In genomic region chr6:158366363-158366762, GRCh38 we compare ENCODE assay signal across 1 cellular context.
A peak's percentile ranks its signal among the peaks of the same experiment; 100 is the strongest.
TF ChIP-seq lines count a peak whose summit lies in the region.

No MANE protein-coding gene starts in this region.

TF ChIP-seq in K562, 482 proteins besides CTCF, POLR2A, EP300 and RAD21 (continues in another document):
- TF ChIP-seq, protein P1, sequence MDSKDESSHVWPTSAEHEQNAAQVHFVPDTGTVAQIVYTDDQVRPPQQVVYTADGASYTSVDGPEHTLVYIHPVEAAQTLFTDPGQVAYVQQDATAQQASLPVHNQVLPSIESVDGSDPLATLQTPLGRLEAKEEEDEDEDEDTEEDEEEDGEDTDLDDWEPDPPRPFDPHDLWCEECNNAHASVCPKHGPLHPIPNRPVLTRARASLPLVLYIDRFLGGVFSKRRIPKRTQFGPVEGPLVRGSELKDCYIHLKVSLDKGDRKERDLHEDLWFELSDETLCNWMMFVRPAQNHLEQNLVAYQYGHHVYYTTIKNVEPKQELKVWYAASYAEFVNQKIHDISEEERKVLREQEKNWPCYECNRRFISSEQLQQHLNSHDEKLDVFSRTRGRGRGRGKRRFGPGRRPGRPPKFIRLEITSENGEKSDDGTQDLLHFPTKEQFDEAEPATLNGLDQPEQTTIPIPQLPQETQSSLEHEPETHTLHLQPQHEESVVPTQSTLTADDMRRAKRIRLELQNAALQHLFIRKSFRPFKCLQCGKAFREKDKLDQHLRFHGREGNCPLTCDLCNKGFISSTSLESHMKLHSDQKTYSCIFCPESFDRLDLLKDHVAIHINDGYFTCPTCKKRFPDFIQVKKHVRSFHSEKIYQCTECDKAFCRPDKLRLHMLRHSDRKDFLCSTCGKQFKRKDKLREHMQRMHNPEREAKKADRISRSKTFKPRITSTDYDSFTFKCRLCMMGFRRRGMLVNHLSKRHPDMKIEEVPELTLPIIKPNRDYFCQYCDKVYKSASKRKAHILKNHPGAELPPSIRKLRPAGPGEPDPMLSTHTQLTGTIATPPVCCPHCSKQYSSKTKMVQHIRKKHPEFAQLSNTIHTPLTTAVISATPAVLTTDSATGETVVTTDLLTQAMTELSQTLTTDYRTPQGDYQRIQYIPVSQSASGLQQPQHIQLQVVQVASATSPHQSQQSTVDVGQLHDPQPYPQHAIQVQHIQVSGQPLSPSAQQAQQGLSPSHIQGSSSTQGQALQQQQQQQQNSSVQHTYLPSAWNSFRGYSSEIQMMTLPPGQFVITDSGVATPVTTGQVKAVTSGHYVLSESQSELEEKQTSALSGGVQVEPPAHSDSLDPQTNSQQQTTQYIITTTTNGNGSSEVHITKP (IDR thresholded peaks at IDR 0.05; ENCODE audit: partially characterized antibody), result peak; percentile 4
- TF ChIP-seq, protein P2, sequence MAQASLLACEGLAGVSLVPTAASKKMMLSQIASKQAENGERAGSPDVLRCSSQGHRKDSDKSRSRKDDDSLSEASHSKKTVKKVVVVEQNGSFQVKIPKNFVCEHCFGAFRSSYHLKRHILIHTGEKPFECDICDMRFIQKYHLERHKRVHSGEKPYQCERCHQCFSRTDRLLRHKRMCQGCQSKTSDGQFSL (CRISPR knock-in tag; IDR thresholded peaks at IDR 0.05), result no peak
- TF ChIP-seq, protein P2 (tag; IDR thresholded peaks at IDR 0.05), result no peak
- TF ChIP-seq NFRKB (IDR thresholded peaks at IDR 0.05; ENCODE audit: low read depth) (peak; percentile 78; the same call in 1 of the 2 replicates), MYNN (IDR thresholded peaks at IDR 0.05) (no peak), MYNN (CRISPR knock-in tag; IDR thresholded peaks at IDR 0.05) (no peak), TRIM24 (IDR thresholded peaks at IDR 0.05) (peak in 1 of 2 experiments; percentile 60; a peak in 1 of 4 replicates), PRMT5 (CRISPR knock-in tag; IDR thresholded peaks at IDR 0.05) (no peak), HNRNPLL (IDR thresholded peaks at IDR 0.05; ENCODE audit: low read depth, low read length, poor library complexity, severe bottlenecking) (no peak), ZBTB9 (CRISPR knock-in tag; IDR thresholded peaks at IDR 0.05) (no peak), NR2C1 (IDR thresholded peaks at IDR 0.05) (no peak), NR2C1 (tag; IDR thresholded peaks at IDR 0.05) (peak; percentile 69; the same call in 1 of the 2 replicates), FOXK2 (conservative IDR thresholded peaks at IDR 0.05 in 1 of 2, IDR thresholded peaks at IDR 0.05 in 1 of 2; ENCODE audit: low read depth in 2 of 2) (peak; percentile 86 to 96), MLX (CRISPR knock-in tag; conservative IDR thresholded peaks at IDR 0.05) (no peak), MYC (IDR thresholded peaks at IDR 0.05; ENCODE audit: low read depth, low read length) (0 out of 2 replicates have a peak, but pooled peaks have one; percentile 27), MYC (CRISPR knock-in tag; IDR thresholded peaks at IDR 0.05; ENCODE audit: borderline replicate concordance, low read depth) (no peak), CHD1 (IDR thresholded peaks at IDR 0.05; ENCODE audit: low read length) (no peak), CC2D1A (IDR thresholded peaks at IDR 0.05) (no peak), ARID1B (IDR thresholded peaks at IDR 0.05) (peak; percentile 67; the same call in 1 of the 2 replicates), CBX5 (IDR thresholded peaks at IDR 0.05; ENCODE audit: borderline replicate concordance, low read depth) (0 out of 2 replicates have a peak, but pooled peaks have one; percentile 18), ZBTB17 (CRISPR knock-in tag; IDR thresholded peaks at IDR 0.05) (peak; percentile 77; the same call in 1 of the 2 replicates), HMG20A (CRISPR knock-in tag; conservative IDR thresholded peaks at IDR 0.05) (no peak), ZEB2 (IDR thresholded peaks at IDR 0.05) (no peak), ZNF324 (CRISPR knock-in tag; IDR thresholded peaks at IDR 0.05) (no peak), GABPB2 (CRISPR knock-in tag; conservative IDR thresholded peaks at IDR 0.05) (0 out of 2 replicates have a peak, but pooled peaks have one; percentile 25), HCFC1 (IDR thresholded peaks at IDR 0.05; ENCODE audit: low read depth, low read length) (no peak), ZNF316 (IDR thresholded peaks at IDR 0.05) (peak; percentile 83), ZNF212 (CRISPR knock-in tag; IDR thresholded peaks at IDR 0.05) (no peak), ZNF239 (CRISPR knock-in tag; IDR thresholded peaks at IDR 0.05) (peak; percentile 38; the same call in 1 of the 2 replicates), DMBX1 (CRISPR knock-in tag; IDR thresholded peaks at IDR 0.05; ENCODE audit: borderline replicate concordance) (peak; percentile 86), ZFP36 (IDR thresholded peaks at IDR 0.05; ENCODE audit: low read depth, low read length, partially characterized antibody) (peak; percentile 72), NEUROD1 (IDR thresholded peaks at IDR 0.05; ENCODE audit: borderline replicate concordance, low read depth, low read length, partially characterized antibody) (peak; percentile 43), ERF (CRISPR knock-in tag; IDR thresholded peaks at IDR 0.05) (0 out of 2 replicates have a peak, but pooled peaks have one; percentile 46), NFE2 (IDR thresholded peaks at IDR 0.05; ENCODE audit: low read depth) (peak; percentile 97), ZNF146 (CRISPR knock-in tag; IDR thresholded peaks at IDR 0.05; ENCODE audit: unreplicated experiment) (no peak), ZNF589 (CRISPR knock-in tag; IDR thresholded peaks at IDR 0.05; ENCODE audit: low read depth) (no peak), SIN3A (IDR thresholded peaks at IDR 0.05; ENCODE audit: borderline replicate concordance in 2 of 2, control insufficient read depth in 1 of 2, low read depth in 2 of 2, low read length in 2 of 2) (no peak), MTA3 (IDR thresholded peaks at IDR 0.05; ENCODE audit: borderline replicate concordance) (0 out of 2 replicates have a peak, but pooled peaks have one; percentile 78), ZNF175 (CRISPR knock-in tag; IDR thresholded peaks at IDR 0.05; ENCODE audit: low read depth) (peak; percentile 38; the same call in 1 of the 2 replicates), CREM (IDR thresholded peaks at IDR 0.05; ENCODE audit: low read depth) (peak; percentile 84), SP1 (CRISPR knock-in tag; IDR thresholded peaks at IDR 0.05) (no peak; the same call in 1 of the 2 replicates), GABPA (tag; conservative IDR thresholded peaks at IDR 0.05; ENCODE audit: low read depth) (peak; percentile 46; the same call in 1 of the 2 replicates), COPS2 (conservative IDR thresholded peaks at IDR 0.05) (no peak), NR2C2 (CRISPR knock-in tag; IDR thresholded peaks at IDR 0.05) (no peak), NR2C2 (tag; IDR thresholded peaks at IDR 0.05) (peak; percentile 56; the same call in 1 of the 2 replicates), ZKSCAN8 (CRISPR knock-in tag; IDR thresholded peaks at IDR 0.05) (peak; percentile 55; the same call in 1 of the 2 replicates), SMARCA5 (IDR thresholded peaks at IDR 0.05) (peak; percentile 32; the same call in 1 of the 2 replicates), ZNF23 (CRISPR knock-in tag; IDR thresholded peaks at IDR 0.05) (no peak), NONO (IDR thresholded peaks at IDR 0.05; ENCODE audit: low read depth in 2 of 2, low read length in 1 of 2) (no peak), ASH1L (IDR thresholded peaks at IDR 0.05; ENCODE audit: borderline replicate concordance, low read depth, partially characterized antibody) (no peak), ZNF444 (CRISPR knock-in tag; IDR thresholded peaks at IDR 0.05) (peak; percentile 40; the same call in 1 of the 2 replicates)
- TF ChIP-seq, protein P3, sequence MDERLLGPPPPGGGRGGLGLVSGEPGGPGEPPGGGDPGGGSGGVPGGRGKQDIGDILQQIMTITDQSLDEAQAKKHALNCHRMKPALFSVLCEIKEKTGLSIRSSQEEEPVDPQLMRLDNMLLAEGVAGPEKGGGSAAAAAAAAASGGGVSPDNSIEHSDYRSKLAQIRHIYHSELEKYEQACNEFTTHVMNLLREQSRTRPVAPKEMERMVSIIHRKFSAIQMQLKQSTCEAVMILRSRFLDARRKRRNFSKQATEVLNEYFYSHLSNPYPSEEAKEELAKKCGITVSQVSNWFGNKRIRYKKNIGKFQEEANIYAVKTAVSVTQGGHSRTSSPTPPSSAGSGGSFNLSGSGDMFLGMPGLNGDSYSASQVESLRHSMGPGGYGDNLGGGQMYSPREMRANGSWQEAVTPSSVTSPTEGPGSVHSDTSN (CRISPR knock-in tag; IDR thresholded peaks at IDR 0.05; ENCODE audit: low read depth), result no peak
- TF ChIP-seq, protein P3 (tag; conservative IDR thresholded peaks at IDR 0.05; ENCODE audit: low read depth), result no peak
- TF ChIP-seq, protein P4, sequence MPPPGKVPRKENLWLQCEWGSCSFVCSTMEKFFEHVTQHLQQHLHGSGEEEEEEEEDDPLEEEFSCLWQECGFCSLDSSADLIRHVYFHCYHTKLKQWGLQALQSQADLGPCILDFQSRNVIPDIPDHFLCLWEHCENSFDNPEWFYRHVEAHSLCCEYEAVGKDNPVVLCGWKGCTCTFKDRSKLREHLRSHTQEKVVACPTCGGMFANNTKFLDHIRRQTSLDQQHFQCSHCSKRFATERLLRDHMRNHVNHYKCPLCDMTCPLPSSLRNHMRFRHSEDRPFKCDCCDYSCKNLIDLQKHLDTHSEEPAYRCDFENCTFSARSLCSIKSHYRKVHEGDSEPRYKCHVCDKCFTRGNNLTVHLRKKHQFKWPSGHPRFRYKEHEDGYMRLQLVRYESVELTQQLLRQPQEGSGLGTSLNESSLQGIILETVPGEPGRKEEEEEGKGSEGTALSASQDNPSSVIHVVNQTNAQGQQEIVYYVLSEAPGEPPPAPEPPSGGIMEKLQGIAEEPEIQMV (tag; conservative IDR thresholded peaks at IDR 0.05; ENCODE audit: low read depth), result peak; percentile 21; the same call in 1 of the 2 replicates
- TF ChIP-seq, protein P5, sequence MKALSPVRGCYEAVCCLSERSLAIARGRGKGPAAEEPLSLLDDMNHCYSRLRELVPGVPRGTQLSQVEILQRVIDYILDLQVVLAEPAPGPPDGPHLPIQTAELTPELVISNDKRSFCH (CRISPR knock-in tag; IDR thresholded peaks at IDR 0.05), result no peak
- TF ChIP-seq, protein P5 (tag; IDR thresholded peaks at IDR 0.05), result peak; percentile 91
- TF ChIP-seq, protein P6, sequence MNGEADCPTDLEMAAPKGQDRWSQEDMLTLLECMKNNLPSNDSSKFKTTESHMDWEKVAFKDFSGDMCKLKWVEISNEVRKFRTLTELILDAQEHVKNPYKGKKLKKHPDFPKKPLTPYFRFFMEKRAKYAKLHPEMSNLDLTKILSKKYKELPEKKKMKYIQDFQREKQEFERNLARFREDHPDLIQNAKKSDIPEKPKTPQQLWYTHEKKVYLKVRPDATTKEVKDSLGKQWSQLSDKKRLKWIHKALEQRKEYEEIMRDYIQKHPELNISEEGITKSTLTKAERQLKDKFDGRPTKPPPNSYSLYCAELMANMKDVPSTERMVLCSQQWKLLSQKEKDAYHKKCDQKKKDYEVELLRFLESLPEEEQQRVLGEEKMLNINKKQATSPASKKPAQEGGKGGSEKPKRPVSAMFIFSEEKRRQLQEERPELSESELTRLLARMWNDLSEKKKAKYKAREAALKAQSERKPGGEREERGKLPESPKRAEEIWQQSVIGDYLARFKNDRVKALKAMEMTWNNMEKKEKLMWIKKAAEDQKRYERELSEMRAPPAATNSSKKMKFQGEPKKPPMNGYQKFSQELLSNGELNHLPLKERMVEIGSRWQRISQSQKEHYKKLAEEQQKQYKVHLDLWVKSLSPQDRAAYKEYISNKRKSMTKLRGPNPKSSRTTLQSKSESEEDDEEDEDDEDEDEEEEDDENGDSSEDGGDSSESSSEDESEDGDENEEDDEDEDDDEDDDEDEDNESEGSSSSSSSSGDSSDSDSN (IDR thresholded peaks at IDR 0.05; ENCODE audit: borderline replicate concordance in 1 of 2, low read depth in 2 of 2, low read length in 2 of 2), result peak in 1 of 2 experiments; percentile 81; a peak in 2 of 4 replicates
- TF ChIP-seq, protein P7, sequence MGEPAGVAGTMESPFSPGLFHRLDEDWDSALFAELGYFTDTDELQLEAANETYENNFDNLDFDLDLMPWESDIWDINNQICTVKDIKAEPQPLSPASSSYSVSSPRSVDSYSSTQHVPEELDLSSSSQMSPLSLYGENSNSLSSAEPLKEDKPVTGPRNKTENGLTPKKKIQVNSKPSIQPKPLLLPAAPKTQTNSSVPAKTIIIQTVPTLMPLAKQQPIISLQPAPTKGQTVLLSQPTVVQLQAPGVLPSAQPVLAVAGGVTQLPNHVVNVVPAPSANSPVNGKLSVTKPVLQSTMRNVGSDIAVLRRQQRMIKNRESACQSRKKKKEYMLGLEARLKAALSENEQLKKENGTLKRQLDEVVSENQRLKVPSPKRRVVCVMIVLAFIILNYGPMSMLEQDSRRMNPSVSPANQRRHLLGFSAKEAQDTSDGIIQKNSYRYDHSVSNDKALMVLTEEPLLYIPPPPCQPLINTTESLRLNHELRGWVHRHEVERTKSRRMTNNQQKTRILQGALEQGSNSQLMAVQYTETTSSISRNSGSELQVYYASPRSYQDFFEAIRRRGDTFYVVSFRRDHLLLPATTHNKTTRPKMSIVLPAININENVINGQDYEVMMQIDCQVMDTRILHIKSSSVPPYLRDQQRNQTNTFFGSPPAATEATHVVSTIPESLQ (CRISPR knock-in tag; IDR thresholded peaks at IDR 0.05), result no peak
